In the genomic region with DNA sequence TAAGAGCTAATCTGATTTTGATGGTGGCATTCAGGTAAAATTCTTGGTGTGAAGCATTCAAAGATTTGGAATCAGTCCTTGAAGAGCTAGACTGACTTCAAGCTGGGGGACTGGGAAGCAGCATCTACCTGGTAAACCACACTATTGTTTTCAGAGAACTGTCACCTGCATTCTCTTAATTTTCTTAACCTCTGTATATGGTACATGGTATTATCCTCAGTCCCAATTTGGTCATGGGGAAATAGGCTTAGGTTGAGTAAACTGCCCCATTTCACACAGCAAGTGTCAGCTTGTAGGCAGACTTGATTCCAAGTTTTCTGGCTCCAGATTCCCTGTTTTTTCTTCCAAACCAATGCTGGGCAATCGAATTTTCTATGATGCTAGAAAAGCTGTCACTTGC, we compare ENCODE assay signal across 24 cellular contexts.
DNase-seq lines count a peak whose midpoint lies in the region; ATAC-seq, FAIRE-seq and TF ChIP-seq lines count a peak whose summit lies in the region.
"Had no signal": no experiment of that assay in that cellular context is flagged by ENCODE, and none has a peak within 500 bp of the region (broad histone marks: within the 10 kb centered on the region; RNA-seq: fewer than 3 reads in every experiment).

No MANE protein-coding gene starts in this region.

- ATAC-seq in T-cell (replicated peaks in 1 of 4) = peak in 3 of 4 experiments; percentile 26 to 61 (median 27)
- ATAC-seq in esophagus mucosa = peak; percentile 51

- peaks cover 46% of the 10 kb centered on the region for H3K4me1 Mint-ChIP-seq in activated naive CD4-positive, alpha-beta T cell treated with anti-CD3 and anti-CD28 coated beads, Interleukin-2, amount 50 U/mL, for 24 hours
- H3K4me1 Mint-ChIP-seq in T-cell = peaks cover 13 to 36% (median 34%) of the 10 kb centered on the region in 3 donors

- no peak overlapping the region for H3K4me3 Mint-ChIP-seq in activated naive CD4-positive, alpha-beta T cell treated with anti-CD3 and anti-CD28 coated beads, Interleukin-2, amount 50 U/mL, for 24 hours
- peak overlapping the region in 1 of 3 donors; percentile 56 for H3K4me3 Mint-ChIP-seq in T-cell
- H3K4me3 Mint-ChIP-seq: IgD-negative memory B cell had no signal

- peak overlapping the region; percentile 6 to 67 (median 6) for H3K27ac ChIP-seq in thyroid gland
- H3K27ac ChIP-seq: HL-60, KMS-11, RWPE1 had no signal

- TF ChIP-seq POLR2A in thyroid gland (IDR thresholded peaks at IDR 0.05) = no peak

- CTCF ChIA-PET in T-cell (lab: Charles Lee) = interaction anchor here in 1 of 2 donors (1.1 kb wide), 1 partner anchor 15 kb away, joined by 3 read pairs; no protein-coding TSS in a partner anchor

- peaks cover 2% of the 10 kb centered on the region for H3K36me3 Mint-ChIP-seq in activated naive CD4-positive, alpha-beta T cell treated with anti-CD3 and anti-CD28 coated beads, Interleukin-2, amount 50 U/mL, for 24 hours
- no peaks in the 10 kb centered on the region for H3K36me3 Mint-ChIP-seq in T-cell

- WGBS in thyroid gland, 2 donors = 39 to 50% methylated on average over 1 of the region's 1 CpG

- H3K27ac Mint-ChIP-seq in activated naive CD4-positive, alpha-beta T cell treated with anti-CD3 and anti-CD28 coated beads, Interleukin-2, amount 50 U/mL, for 24 hours = peak overlapping the region; percentile 59
- H3K27ac Mint-ChIP-seq in T-cell = peak overlapping the region in 1 of 2 donors; percentile 48
- H3K27ac Mint-ChIP-seq: IgD-negative memory B cell had no signal

- no peaks in the 10 kb centered on the region for H3K9me3 Mint-ChIP-seq in activated naive CD4-positive, alpha-beta T cell treated with anti-CD3 and anti-CD28 coated beads, Interleukin-2, amount 50 U/mL, for 24 hours
- no peaks in the 10 kb centered on the region for H3K9me3 Mint-ChIP-seq in T-cell
- H3K9me3 Mint-ChIP-seq: IgD-negative memory B cell had no signal

- FAIRE-seq in urothelium cell line (lab: Jason Lieb, UNC) = no peak
- FAIRE-seq: GM12891, H1 had no signal

- H3K4me3 ChIP-seq in thyroid gland (replicated peaks in 1 of 3) = no peak overlapping the region

- no peaks in the 10 kb centered on the region for H3K9me3 ChIP-seq in thyroid gland

- H3K4me1 ChIP-seq in thyroid gland = peaks cover 40 to 49% of the 10 kb centered on the region in 2 donors

- intact Hi-C loops in thyroid gland (cut with DNase I) = no loop called here

- no peak for TF ChIP-seq CTCF in thyroid gland (IDR thresholded peaks at IDR 0.05)

- no peaks in the 10 kb centered on the region for H3K27me3 Mint-ChIP-seq in activated naive CD4-positive, alpha-beta T cell treated with anti-CD3 and anti-CD28 coated beads, Interleukin-2, amount 50 U/mL, for 24 hours
- no peaks in the 10 kb centered on the region for H3K27me3 Mint-ChIP-seq in T-cell
- H3K27me3 Mint-ChIP-seq: IgD-negative memory B cell had no signal

- no peaks in the 10 kb centered on the region for H3K27me3 ChIP-seq in thyroid gland

- POLR2A ChIA-PET in T-cell (lab: Charles Lee) = no interaction called here

- DNase-seq in activated naive CD4-positive, alpha-beta T cell (lab: John Stamatoyannopoulos, UW) = no peak
- DNase-seq in T-cell = no peak
- no peak for DNase-seq in thyroid gland
- DNase-seq in urothelium cell line (ENCODE audit: low spot score) = no peak
- no peak for DNase-seq in AG20443 (ENCODE audit: low spot score)
- DNase-seq: Calu3, DMS79 treated with DMSO at 0.1 percent for 48 hours, GF-D8, HCEC 1CT, NCI-H1048, NCI-H1417, NCI-H1694, NCI-H2081, NCI-H2227 treated with DMSO at 0.1 percent for 48 hours, NCI-H526 treated with DMSO at 0.1 percent for 48 hours, SHP77 had no signal

- peaks cover 14 to 15% of the 10 kb centered on the region in 2 donors for H3K36me3 ChIP-seq in thyroid gland
